17 cellular contexts compared by ENCODE assay signal in the genomic region with DNA sequence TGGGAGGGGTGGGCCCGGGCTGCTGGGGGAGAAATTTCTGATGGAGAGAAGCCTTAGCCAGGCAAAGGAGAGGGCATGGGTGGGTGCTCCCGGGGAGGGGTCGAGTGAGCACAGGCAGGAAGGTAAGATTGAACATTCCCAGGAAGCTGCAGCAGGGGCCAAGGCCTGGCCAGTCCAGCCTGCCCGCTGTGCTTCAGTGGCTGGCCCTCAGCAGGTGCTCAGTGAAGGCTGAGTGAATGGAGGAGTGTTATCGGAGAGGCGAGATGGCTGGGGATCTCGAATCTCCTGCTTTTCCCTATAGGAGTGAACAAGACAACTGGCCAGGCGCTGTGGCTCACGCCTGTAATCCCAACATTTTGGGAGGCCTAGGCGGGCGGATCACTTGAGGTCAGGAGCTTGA. TPM values are rescaled to one million over a fixed set of nuclear protein-coding genes. Genes with fewer than 3 reads are reported as not detected.
A peak's percentile ranks its signal among the peaks of the same experiment; 100 is the strongest.
DNase-seq lines count a peak whose midpoint lies in the region; ATAC-seq, FAIRE-seq and TF ChIP-seq lines count a peak whose summit lies in the region.
"Had no signal": no experiment of that assay in that cellular context is flagged by ENCODE, and none has a peak within 500 bp of the region (broad histone marks: within the 10 kb centered on the region; RNA-seq: fewer than 3 reads in every experiment).

No MANE protein-coding gene starts in this region.

- H3K4me3 ChIP-seq in endodermal cell (ENCODE audit: low read length) (no peak overlapping the region), trophoblast cell (ENCODE audit: low read depth, low read length) (no peak overlapping the region), HepG2 (replicated peaks in 1 of 3; ENCODE audit: insufficient read depth in 1 of 3, low read depth in 2 of 3, low read length in 3 of 3) (no peak overlapping the region)

- no peak overlapping the region for H3K23ac ChIP-seq in trophoblast cell (ENCODE audit: low read length)

- no peaks in the 10 kb centered on the region for H3K27me3 Mint-ChIP-seq in activated CD4-positive, alpha-beta T cell treated with anti-CD3 and anti-CD28 coated beads, Interleukin-2, amount 10 ng/mL, durations not matched to agents 24 days and 14 days
- H3K27me3 Mint-ChIP-seq in activated CD4-positive, alpha-beta T cell treated with anti-CD3 and anti-CD28 coated beads, Interleukin-2, amount 10 ng/mL, durations not matched to agents 7 days and 5 days, result no peaks in the 10 kb centered on the region
- H3K27me3 Mint-ChIP-seq in endodermal cell (ENCODE audit: insufficient read depth), result no peaks in the 10 kb centered on the region
- no peaks in the 10 kb centered on the region for H3K27me3 Mint-ChIP-seq in activated T-cell treated with anti-CD3 and anti-CD28 coated beads, Interleukin-2, amount 50 U/mL, for 72 hours (ENCODE audit: low read depth)

- TF ChIP-seq RAD21 in HepG2 (CRISPR knock-in tag; IDR thresholded peaks at IDR 0.05), result no peak

- H2AFZ ChIP-seq in trophoblast cell (ENCODE audit: insufficient read depth, low read length, poor library complexity) (no peak overlapping the region), HepG2 (ENCODE audit: low read length) (no peak overlapping the region)

- H3K9ac ChIP-seq in endodermal cell (ENCODE audit: extremely low read depth, low read length, poor library complexity, severe bottlenecking), result no peak overlapping the region
- H3K9ac ChIP-seq in trophoblast cell (ENCODE audit: low read length), result no peak overlapping the region
- no peak overlapping the region for H3K9ac ChIP-seq in HepG2 (ENCODE audit: insufficient read depth, low read depth, low read length)

- no peaks in the 10 kb centered on the region for H3K36me3 Mint-ChIP-seq in activated CD4-positive, alpha-beta T cell treated with anti-CD3 and anti-CD28 coated beads, Interleukin-2, amount 10 ng/mL, durations not matched to agents 24 days and 14 days (ENCODE audit: low read depth)
- H3K36me3 Mint-ChIP-seq in activated CD4-positive, alpha-beta T cell treated with anti-CD3 and anti-CD28 coated beads, Interleukin-2, amount 10 ng/mL, durations not matched to agents 7 days and 5 days (ENCODE audit: low read depth), result no peaks in the 10 kb centered on the region
- H3K36me3 Mint-ChIP-seq in endodermal cell (ENCODE audit: low read depth), result peaks cover 9% of the 10 kb centered on the region
- H3K36me3 Mint-ChIP-seq in activated T-cell treated with anti-CD3 and anti-CD28 coated beads, Interleukin-2, amount 50 U/mL, for 72 hours (ENCODE audit: insufficient read depth in 2 of 2), result no peaks in the 10 kb centered on the region

- no peak for TF ChIP-seq POLR2A in HepG2 (IDR thresholded peaks at IDR 0.05; ENCODE audit: insufficient read depth in 1 of 2, low read depth in 2 of 2, low read length in 2 of 2)

- in situ Hi-C loops in HepG2 (cut with HindIII; ENCODE audit: extremely low pct_ligation_motif_present, low pct_unique_long_range_greater_than_20kb), result no loop called here

- H3K4me1 ChIP-seq in endodermal cell (ENCODE audit: control insufficient read depth, insufficient read depth, low read length) (peaks cover 15% of the 10 kb centered on the region), trophoblast cell (ENCODE audit: control insufficient read depth in 1 of 2, insufficient read depth in 2 of 2, low read length in 2 of 2) (peaks cover 17 to 49% of the 10 kb centered on the region in 2 experiments), HepG2 (ENCODE audit: insufficient read depth, low read length) (no peaks in the 10 kb centered on the region)

- no peak for DNase-seq in activated CD4-positive, alpha-beta T cell treated with anti-CD3 and anti-CD28 coated beads, Interleukin-2, amount 10 ng/mL, durations not matched to agents 24 days and 14 days
- DNase-seq in activated CD4-positive, alpha-beta T cell treated with anti-CD3 and anti-CD28 coated beads, Interleukin-2, amount 10 ng/mL, durations not matched to agents 7 days and 5 days, result no peak
- DNase-seq in endodermal cell, result no peak
- no peak for DNase-seq in trophoblast cell
- DNase-seq in activated T-cell treated with anti-CD3 and anti-CD28 coated beads, Interleukin-2, amount 50 U/mL, for 72 hours, result no peak
- DNase-seq in HepG2 (ENCODE audit: low spot score), result no peak
- DNase-seq in globus pallidus (ENCODE audit: low spot score), result no peak
- DNase-seq: Caco-2; KBM-7; NCI-H1092; NCI-H345; NCI-H526 treated with DMSO at 0.1 percent for 48 hours; NK-92 treated with Interleukin-12 subunit alpha and Interleukin-12 subunit beta, amount 100 ng/mL, for 24 hours; OCI-M1 had no signal

- 91 to 96% methylated on average over 11 of the region's 11 CpGs for WGBS in endodermal cell (ENCODE audit: insufficient coverage in 1 of 2, insufficient read length in 1 of 2), 2 experiments
- no CpG with 5 or more reads among the region's 11 CpGs for WGBS in trophoblast cell (ENCODE audit: extremely low coverage, insufficient coverage, insufficient read length)
- WGBS in HepG2 (ENCODE audit: low lambda C conversion rate), result 91% methylated on average over 11 of the region's 11 CpGs

- no peak overlapping the region for H3K18ac ChIP-seq in trophoblast cell (ENCODE audit: low read length)

- H3K4ac ChIP-seq in trophoblast cell (ENCODE audit: low read depth, low read length), result peak overlapping the region; percentile 85

- peaks cover 1% of the 10 kb centered on the region for H3K79me1 ChIP-seq in trophoblast cell (ENCODE audit: low read length)

- H3K9me3 ChIP-seq in endodermal cell (ENCODE audit: control insufficient read depth, low read length) (no peaks in the 10 kb centered on the region), trophoblast cell (ENCODE audit: insufficient read depth, low read depth, low read length) (peaks cover 2% of the 10 kb centered on the region), HepG2 (ENCODE audit: low read length) (no peaks in the 10 kb centered on the region)
- H3K9me3 ChIP-seq: Caco-2 had no signal

- H4K91ac ChIP-seq in trophoblast cell (ENCODE audit: low read depth, low read length), result no peak overlapping the region

- peak overlapping the region; percentile 3 for H3K27ac ChIP-seq in endodermal cell (ENCODE audit: low read depth, low read length)
- H3K27ac ChIP-seq in trophoblast cell (ENCODE audit: low read depth, low read length), result no peak overlapping the region
- H3K27ac ChIP-seq in HepG2 (ENCODE audit: extremely low read length, insufficient read depth, low read length), result no peak overlapping the region
- H3K27ac ChIP-seq: C4-2B had no signal

- H3K79me2 ChIP-seq in trophoblast cell (ENCODE audit: control insufficient read depth, insufficient read depth, low read length, poor library complexity), result peaks cover 71% of the 10 kb centered on the region
- H3K79me2 ChIP-seq in HepG2 (ENCODE audit: insufficient read depth, low read length), result no peaks in the 10 kb centered on the region

- intact Hi-C loops in activated CD4-positive, alpha-beta T cell treated with anti-CD3 and anti-CD28 coated beads, Interleukin-2, amount 10 ng/mL, durations not matched to agents 24 days and 14 days (cut with micrococcal nuclease), result no loop called here
- intact Hi-C loops in HepG2 (cut with micrococcal nuclease; ENCODE audit: unreplicated experiment), result no loop called here

- H2BK12ac ChIP-seq in trophoblast cell (ENCODE audit: low read length), result no peak overlapping the region

- CTCF ChIA-PET in activated CD4-positive, alpha-beta T cell treated with anti-CD3 and anti-CD28 coated beads, Interleukin-2, amount 10 ng/mL, durations not matched to agents 7 days and 5 days (lab: Charles Lee), result interaction anchor here (0.6 kb wide), 1 partner anchor 64 kb away, joined by 3 read pairs; no protein-coding TSS in a partner anchor
- CTCF ChIA-PET in HepG2 (lab: Yijun Ruan, JAX; ENCODE audit: low intra/inter-chr PET ratio, low total read pairs), result no interaction called here

- ATAC-seq in activated T-cell treated with anti-CD3 and anti-CD28 coated beads, Interleukin-2, amount 50 U/mL, for 72 hours (replicated peaks in 1 of 2), result no peak
- ATAC-seq in HepG2, result no peak
- ATAC-seq in GM19023 (IDR thresholded peaks at IDR 0.05; ENCODE audit: unreplicated experiment), result no peak

- no peaks in the 10 kb centered on the region for H4K20me1 ChIP-seq in HepG2 (ENCODE audit: insufficient read depth, low read length)

- BruUV-seq in HepG2 (replicated peaks; lab: Mats Ljungman, UMichigan), result no TSS peak

- no peak overlapping the region for H4K12ac ChIP-seq in trophoblast cell (ENCODE audit: low read depth, low read length)

- TF ChIP-seq CTCF in endodermal cell (conservative IDR thresholded peaks at IDR 0.05) (no peak), HepG2 (CRISPR knock-in tag; IDR thresholded peaks at IDR 0.05) (no peak)

- H3K4me1 Mint-ChIP-seq in activated CD4-positive, alpha-beta T cell treated with anti-CD3 and anti-CD28 coated beads, Interleukin-2, amount 10 ng/mL, durations not matched to agents 24 days and 14 days, result peaks cover 43% of the 10 kb centered on the region
- peaks cover 40% of the 10 kb centered on the region for H3K4me1 Mint-ChIP-seq in activated CD4-positive, alpha-beta T cell treated with anti-CD3 and anti-CD28 coated beads, Interleukin-2, amount 10 ng/mL, durations not matched to agents 7 days and 5 days
- peaks cover 48% of the 10 kb centered on the region for H3K4me1 Mint-ChIP-seq in endodermal cell
- peaks cover 58% of the 10 kb centered on the region for H3K4me1 Mint-ChIP-seq in activated T-cell treated with anti-CD3 and anti-CD28 coated beads, Interleukin-2, amount 50 U/mL, for 72 hours (ENCODE audit: low read depth)

- H3K4me2 ChIP-seq in trophoblast cell (ENCODE audit: low read length) (no peak overlapping the region), HepG2 (ENCODE audit: low read depth, low read length) (no peak overlapping the region)

- POLR2A ChIA-PET in activated CD4-positive, alpha-beta T cell treated with anti-CD3 and anti-CD28 coated beads, Interleukin-2, amount 10 ng/mL, durations not matched to agents 7 days and 5 days (lab: Charles Lee), result no interaction called here
- POLR2A ChIA-PET in HepG2 (lab: Yijun Ruan, JAX), result no interaction called here

- H3K36me3 ChIP-seq in endodermal cell (ENCODE audit: control insufficient read depth, insufficient read depth, low read length) (peaks cover 3% of the 10 kb centered on the region), trophoblast cell (ENCODE audit: control insufficient read depth in 1 of 2, insufficient read depth in 2 of 2, low read length in 2 of 2) (peaks cover 49 to 53% of the 10 kb centered on the region in 2 experiments), HepG2 (replicated peaks in 1 of 2; ENCODE audit: control insufficient read depth in 1 of 2, insufficient read depth in 2 of 2, low read length in 2 of 2) (no peaks in the 10 kb centered on the region)

- no peak overlapping the region for H2BK5ac ChIP-seq in trophoblast cell (ENCODE audit: low read depth, low read length, poor library complexity)

- no peak overlapping the region for H2BK120ac ChIP-seq in trophoblast cell (ENCODE audit: insufficient read depth, low read length, poor library complexity)

- H3K27ac Mint-ChIP-seq in activated CD4-positive, alpha-beta T cell treated with anti-CD3 and anti-CD28 coated beads, Interleukin-2, amount 10 ng/mL, durations not matched to agents 24 days and 14 days, result peak overlapping the region; percentile 55
- no peak overlapping the region for H3K27ac Mint-ChIP-seq in activated CD4-positive, alpha-beta T cell treated with anti-CD3 and anti-CD28 coated beads, Interleukin-2, amount 10 ng/mL, durations not matched to agents 7 days and 5 days
- H3K27ac Mint-ChIP-seq in endodermal cell, result peak overlapping the region; percentile 68
- no peak overlapping the region for H3K27ac Mint-ChIP-seq in activated T-cell treated with anti-CD3 and anti-CD28 coated beads, Interleukin-2, amount 50 U/mL, for 72 hours

- TF ChIP-seq EP300 in HepG2 (IDR thresholded peaks at IDR 0.05; ENCODE audit: low read depth in 2 of 2, low read length in 2 of 2) (no peak), HepG2 (CRISPR knock-in tag; IDR thresholded peaks at IDR 0.05; ENCODE audit: borderline replicate concordance) (no peak)

- no peak overlapping the region for H4K8ac ChIP-seq in trophoblast cell (ENCODE audit: low read depth, low read length)

- no peak overlapping the region for H3K4me3 Mint-ChIP-seq in activated CD4-positive, alpha-beta T cell treated with anti-CD3 and anti-CD28 coated beads, Interleukin-2, amount 10 ng/mL, durations not matched to agents 24 days and 14 days
- no peak overlapping the region for H3K4me3 Mint-ChIP-seq in activated CD4-positive, alpha-beta T cell treated with anti-CD3 and anti-CD28 coated beads, Interleukin-2, amount 10 ng/mL, durations not matched to agents 7 days and 5 days
- H3K4me3 Mint-ChIP-seq in endodermal cell, result no peak overlapping the region
- no peak overlapping the region for H3K4me3 Mint-ChIP-seq in activated T-cell treated with anti-CD3 and anti-CD28 coated beads, Interleukin-2, amount 50 U/mL, for 72 hours

- no peaks in the 10 kb centered on the region for H3K9me3 Mint-ChIP-seq in activated CD4-positive, alpha-beta T cell treated with anti-CD3 and anti-CD28 coated beads, Interleukin-2, amount 10 ng/mL, durations not matched to agents 24 days and 14 days
- H3K9me3 Mint-ChIP-seq in activated CD4-positive, alpha-beta T cell treated with anti-CD3 and anti-CD28 coated beads, Interleukin-2, amount 10 ng/mL, durations not matched to agents 7 days and 5 days, result no peaks in the 10 kb centered on the region
- H3K9me3 Mint-ChIP-seq in endodermal cell, result no peaks in the 10 kb centered on the region
- H3K9me3 Mint-ChIP-seq in activated T-cell treated with anti-CD3 and anti-CD28 coated beads, Interleukin-2, amount 50 U/mL, for 72 hours, result no peaks in the 10 kb centered on the region

- no peak overlapping the region for H3K14ac ChIP-seq in trophoblast cell (ENCODE audit: low read length)

- H3K27me3 ChIP-seq in endodermal cell (ENCODE audit: control insufficient read depth, insufficient read depth, low read length, poor library complexity, severe bottlenecking), result no peaks in the 10 kb centered on the region
- no peaks in the 10 kb centered on the region for H3K27me3 ChIP-seq in trophoblast cell (ENCODE audit: insufficient read depth, low read length)
- H3K27me3 ChIP-seq in HepG2 (ENCODE audit: control insufficient read depth in 1 of 2, insufficient read depth in 2 of 2, low read length in 2 of 2), result no peaks in the 10 kb centered on the region

- no peak overlapping the region for H2AK5ac ChIP-seq in trophoblast cell (ENCODE audit: low read length)

- FAIRE-seq in HepG2 (lab: Jason Lieb, UNC), result no peak
- FAIRE-seq: GM18507 had no signal

RNA-seq across cellular contexts. Expression of gene SPSB1, which starts 20.9 kb away (rescaled TPM):
- total RNA-seq in activated CD4-positive, alpha-beta T cell treated with anti-CD3 and anti-CD28 coated beads, Interleukin-2, amount 10 ng/mL, durations not matched to agents 24 days and 14 days, result 4.8 and 6.2 TPM in 2 replicates
- total RNA-seq in activated CD4-positive, alpha-beta T cell treated with anti-CD3 and anti-CD28 coated beads, Interleukin-2, amount 10 ng/mL, durations not matched to agents 7 days and 5 days, result 1 to 10 TPM; 4.8 to 6.6 TPM
- total RNA-seq in endodermal cell (10 to 100 TPM; 20.4 to 26.9 TPM), HepG2 (2016; rRNA removed; fragmentation: Illumina TruSeq; extraction: Trizol) (5.0 and 7.1 TPM in 2 replicates)
- 10.5 TPM for polyA plus RNA-seq in endodermal cell (2013, experiment 1 of 2)
- 10.7 TPM for polyA plus RNA-seq in endodermal cell (2013, experiment 2 of 2)
- 85.2 and 90.2 TPM in 2 replicates for polyA plus RNA-seq in trophoblast cell (2013)
- 10 to 100 TPM; 12.2 to 15.6 TPM for total RNA-seq in activated T-cell treated with anti-CD3 and anti-CD28 coated beads, Interleukin-2, amount 50 U/mL, for 72 hours
- total RNA-seq in HepG2 (2016; cell fraction: cytosol; rRNA removed; fragmentation: Illumina TruSeq; extraction: Trizol; ENCODE audit: low read depth), result 2.4 and 2.5 TPM in 2 replicates
- total RNA-seq in HepG2 (2016; cell fraction: insoluble cytoplasmic fraction; rRNA removed; fragmentation: Illumina TruSeq; extraction: Trizol), result 5.2 and 5.8 TPM in 2 replicates
- 4.4 and 5.9 TPM in 2 replicates for total RNA-seq in HepG2 (2016; cell fraction: membrane; rRNA removed; fragmentation: Illumina TruSeq; extraction: Trizol)
- total RNA-seq in HepG2 (2016; cell fraction: nucleus; rRNA removed; fragmentation: Illumina TruSeq; extraction: Trizol), result 4.3 and 4.4 TPM in 2 replicates
- polyA plus RNA-seq in HepG2 (2011; rRNA removed), result 8.0 and 10.9 TPM in 2 replicates
- polyA plus RNA-seq in HepG2 (2011; cell fraction: cytosol; rRNA removed), result 8.1 and 8.5 TPM in 2 replicates
- 5.1 TPM in 2 replicates for polyA plus RNA-seq in HepG2 (2011; cell fraction: nucleus; rRNA removed)
- polyA plus RNA-seq in HepG2 (2012), result 4.0 and 7.7 TPM in 2 replicates
- polyA plus RNA-seq in HepG2 (2016; cell fraction: cytosol; fragmentation: Illumina TruSeq; extraction: Trizol; ENCODE audit: low read depth), result 1.9 and 2.2 TPM in 2 replicates
- 7.3 and 7.8 TPM in 2 replicates for polyA plus RNA-seq in HepG2 (2016; cell fraction: insoluble cytoplasmic fraction; fragmentation: Illumina TruSeq; extraction: Trizol; ENCODE audit: low read depth)
- 3.9 and 4.2 TPM in 2 replicates for polyA plus RNA-seq in HepG2 (2016; cell fraction: membrane; fragmentation: Illumina TruSeq; extraction: Trizol; ENCODE audit: low read depth)
- 3.9 and 4.4 TPM in 2 replicates for polyA plus RNA-seq in HepG2 (2016; cell fraction: nucleus; fragmentation: Illumina TruSeq; extraction: Trizol; ENCODE audit: insufficient read depth, low read depth)
- 9.2 and 17.1 TPM in 2 replicates for polyA minus RNA-seq in HepG2 (2011; rRNA and poly(A)+ RNA removed; ENCODE audit: low replicate concordance)
- polyA minus RNA-seq in HepG2 (2011; cell fraction: cytosol; rRNA and poly(A)+ RNA removed), result 3.6 and 6.4 TPM in 2 replicates
- polyA minus RNA-seq in HepG2 (2011; cell fraction: nucleus; rRNA and poly(A)+ RNA removed), result 3.1 and 4.2 TPM in 2 replicates

Comparison
In these comparisons a context has a peak if more than half of its experiments do, and no peak if none do; other contexts are left out.
1. H3K27ac Mint-ChIP-seq: peak in activated CD4-positive, alpha-beta T cell treated with anti-CD3 and anti-CD28 coated beads, Interleukin-2, amount 10 ng/mL, durations not matched to agents 24 days and 14 days (single experiment) and endodermal cell (single experiment); none in activated CD4-positive, alpha-beta T cell treated with anti-CD3 and anti-CD28 coated beads, Interleukin-2, amount 10 ng/mL, durations not matched to agents 7 days and 5 days (single experiment) and activated T-cell treated with anti-CD3 and anti-CD28 coated beads, Interleukin-2, amount 50 U/mL, for 72 hours (single experiment).